9 cellular contexts compared by ENCODE assay signal in the genomic region with DNA sequence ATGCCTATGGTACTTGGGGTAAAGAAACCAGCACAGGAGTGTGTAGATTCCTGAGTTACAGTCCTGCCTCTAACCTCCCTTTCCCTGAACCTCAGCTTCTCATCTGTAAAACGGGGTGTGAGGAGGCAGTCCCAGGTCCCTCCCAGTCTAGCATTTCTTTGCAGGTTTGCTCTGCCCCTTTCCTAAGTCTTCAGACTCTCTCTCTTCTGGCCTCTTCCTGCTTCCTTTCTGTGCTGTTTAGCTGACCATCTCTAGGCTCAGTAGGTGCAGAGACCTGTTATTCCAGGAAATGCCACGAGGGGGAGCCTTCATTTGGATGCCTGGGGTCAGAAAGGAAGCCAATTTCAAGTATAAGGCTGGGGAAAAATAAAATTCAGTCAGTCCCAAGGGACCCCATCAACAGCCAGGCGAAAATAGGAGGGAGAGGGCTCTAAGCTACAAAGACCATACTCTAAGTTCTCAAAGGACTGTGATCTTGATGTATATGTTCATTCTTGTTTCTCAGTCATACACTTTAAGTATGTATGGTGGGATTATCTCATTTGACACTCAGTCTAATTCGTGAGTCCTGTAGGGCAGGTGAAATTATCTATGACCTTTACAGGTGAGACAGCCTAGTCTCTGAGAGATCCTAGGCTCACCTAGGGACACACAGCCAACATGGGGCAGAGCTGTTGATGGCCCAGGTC.
A peak's percentile ranks its signal among the peaks of the same experiment; 100 is the strongest.
DNase-seq lines count a peak whose midpoint lies in the region; ATAC-seq and TF ChIP-seq lines count a peak whose summit lies in the region.
"Had no signal": no experiment of that assay in that cellular context is flagged by ENCODE, and none has a peak within 500 bp of the region (broad histone marks: within the 10 kb centered on the region; RNA-seq: fewer than 3 reads in every experiment).

No MANE protein-coding gene starts in this region.

- H3K27me3 Mint-ChIP-seq in CD4-positive, CD25-positive, alpha-beta regulatory T cell = peaks cover 19% of the 10 kb centered on the region

- H3K27me3 ChIP-seq in CD4-positive, CD25-positive, alpha-beta regulatory T cell (ENCODE audit: control insufficient read depth, insufficient read depth, low read length) = peaks cover 23% of the 10 kb centered on the region

- TF ChIP-seq POLR2A in lower leg skin (IDR thresholded peaks at IDR 0.05) = no peak

- no peak overlapping the region for H3K4me3 Mint-ChIP-seq in CD4-positive, CD25-positive, alpha-beta regulatory T cell
- H3K4me3 Mint-ChIP-seq: IgD-negative memory B cell had no signal

- H3K9me3 ChIP-seq in CD4-positive, CD25-positive, alpha-beta regulatory T cell (ENCODE audit: control insufficient read depth in 2 of 2, low read length in 2 of 2) = peaks cover 0 to 2% of the 10 kb centered on the region in 2 experiments

- ATAC-seq in CD4-positive, CD25-positive, alpha-beta regulatory T cell (ENCODE audit: low read depth in 2 of 2) = peak; percentile 61 to 69

- H3K27ac Mint-ChIP-seq in CD4-positive, CD25-positive, alpha-beta regulatory T cell = no peak overlapping the region
- H3K27ac Mint-ChIP-seq: IgD-negative memory B cell had no signal

- WGBS in lower leg skin, 2 donors = 6 to 7% methylated on average over 4 of the region's 4 CpGs

- no peak overlapping the region for H3K27ac ChIP-seq in CD4-positive, CD25-positive, alpha-beta regulatory T cell (ENCODE audit: insufficient read depth, low read length, poor library complexity, severe bottlenecking)
- H3K27ac ChIP-seq in coronary artery = no peak overlapping the region

- H3K36me3 Mint-ChIP-seq in CD4-positive, CD25-positive, alpha-beta regulatory T cell = no peaks in the 10 kb centered on the region
- H3K36me3 Mint-ChIP-seq: IgD-negative memory B cell had no signal

- TF ChIP-seq CTCF in coronary artery (IDR thresholded peaks at IDR 0.05) (peak; percentile 60), lower leg skin (IDR thresholded peaks at IDR 0.05) (peak in 1 of 3 donors; percentile 68)

- peaks cover 0 to 4% (median under 1%) of the 10 kb centered on the region in 7 donors for H3K9me3 Mint-ChIP-seq in CD4-positive, CD25-positive, alpha-beta regulatory T cell

- peaks cover 23% of the 10 kb centered on the region for H3K4me1 ChIP-seq in CD4-positive, CD25-positive, alpha-beta regulatory T cell (ENCODE audit: control insufficient read depth, insufficient read depth, low read length, poor library complexity, severe bottlenecking)

- H3K4me3 ChIP-seq in CD4-positive, CD25-positive, alpha-beta regulatory T cell (ENCODE audit: low read depth, low read length) = no peak overlapping the region
- H3K4me3 ChIP-seq in coronary artery (no peak overlapping the region), lower leg skin (ENCODE audit: low read depth, poor library complexity, severe bottlenecking) (no peak overlapping the region)

- H3K4me1 Mint-ChIP-seq in CD4-positive, CD25-positive, alpha-beta regulatory T cell = peaks cover 0 to 8% (median 4%) of the 10 kb centered on the region in 4 donors

- intact Hi-C loops in lower leg skin (cut with DNase I; ENCODE audit: low total_unique reads) = loop anchor here (5.0 to 10.0 kb wide), 2 partner anchors 168 to 250 kb away; no protein-coding TSS in a partner anchor

- DNase-seq in CD4-positive, CD25-positive, alpha-beta regulatory T cell = peak; percentile 57 to 70 (median 57)
- DNase-seq in HCEC 1CT (peak; percentile 41), NCI-H526 (lab: John Stamatoyannopoulos, UW) (peak; percentile 81 to 94), coronary artery (ENCODE audit: low spot score) (no peak), lower leg skin (ENCODE audit: low spot score in 2 of 2) (peak; percentile 85 to 97), cortex of kidney (lab: John Stamatoyannopoulos, UW) (no peak)
- peak; percentile 86 for DNase-seq in activated CD4-positive, alpha-beta T cell treated with anti-CD3 and anti-CD28 coated beads for 48 hours
- peak; percentile 54 to 77 (median 71) for DNase-seq in stimulated activated CD4-positive, alpha-beta T cell treated with anti-CD3 and anti-CD28 coated beads, TNF-alpha, amount 100 ng/mL, for 48 hours (ENCODE audit: low read depth in 3 of 3)

- H3K36me3 ChIP-seq in CD4-positive, CD25-positive, alpha-beta regulatory T cell (ENCODE audit: control insufficient read depth, insufficient read depth, low read length) = no peaks in the 10 kb centered on the region

Comparison
In these comparisons a context has a peak if more than half of its experiments do, and no peak if none do; other contexts are left out.
1. DNase-seq: peak in CD4-positive, CD25-positive, alpha-beta regulatory T cell (3 of 3), HCEC 1CT (single experiment), NCI-H526 (2 of 2), activated CD4-positive, alpha-beta T cell treated with anti-CD3 and anti-CD28 coated beads for 48 hours (single experiment), lower leg skin (2 of 2) and stimulated activated CD4-positive, alpha-beta T cell treated with anti-CD3 and anti-CD28 coated beads, TNF-alpha, amount 100 ng/mL, for 48 hours (3 of 3); none in coronary artery (single experiment) and cortex of kidney (single experiment).